In the genomic region with DNA sequence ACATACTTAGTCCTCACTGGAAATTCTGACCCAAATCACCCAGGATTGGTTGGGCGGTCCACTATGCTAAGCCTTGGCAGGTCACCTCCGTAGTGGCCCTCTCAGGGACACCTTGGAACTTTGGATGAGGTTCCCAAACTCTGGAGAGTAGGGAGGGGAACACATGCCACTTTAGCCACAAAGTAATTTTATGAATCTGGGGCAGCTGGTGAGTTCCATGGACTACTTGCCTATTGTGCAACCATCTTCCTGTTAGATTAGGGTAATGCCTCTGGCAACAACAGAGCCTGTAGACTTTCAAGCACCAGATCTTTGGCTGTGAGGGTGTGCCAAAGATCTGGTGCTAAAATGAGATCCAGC, we compare ENCODE assay signal across 1 cellular context.
TF ChIP-seq lines count a peak whose summit lies in the region.

No MANE protein-coding gene starts in this region.

TF ChIP-seq in IMR-90, 13 proteins besides CTCF, POLR2A, EP300 and RAD21:
- TF ChIP-seq, protein P1, sequence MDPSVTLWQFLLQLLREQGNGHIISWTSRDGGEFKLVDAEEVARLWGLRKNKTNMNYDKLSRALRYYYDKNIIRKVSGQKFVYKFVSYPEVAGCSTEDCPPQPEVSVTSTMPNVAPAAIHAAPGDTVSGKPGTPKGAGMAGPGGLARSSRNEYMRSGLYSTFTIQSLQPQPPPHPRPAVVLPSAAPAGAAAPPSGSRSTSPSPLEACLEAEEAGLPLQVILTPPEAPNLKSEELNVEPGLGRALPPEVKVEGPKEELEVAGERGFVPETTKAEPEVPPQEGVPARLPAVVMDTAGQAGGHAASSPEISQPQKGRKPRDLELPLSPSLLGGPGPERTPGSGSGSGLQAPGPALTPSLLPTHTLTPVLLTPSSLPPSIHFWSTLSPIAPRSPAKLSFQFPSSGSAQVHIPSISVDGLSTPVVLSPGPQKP (IDR thresholded peaks at IDR 0.05; ENCODE audit: borderline replicate concordance, low read depth, low read length): no peak
- peak; percentile 82 for TF ChIP-seq CEBPB (IDR thresholded peaks at IDR 0.05; ENCODE audit: low read depth, low read length)
